In genomic region chr15:42427429-42428223, GRCh38 we compare ENCODE assay signal across 13 cellular contexts.
DNase-seq lines count a peak whose midpoint lies in the region; ATAC-seq and TF ChIP-seq lines count a peak whose summit lies in the region.
"Had no signal": no experiment of that assay in that cellular context is flagged by ENCODE, and none has a peak within 500 bp of the region (broad histone marks: within the 10 kb centered on the region; RNA-seq: fewer than 3 reads in every experiment).

No MANE protein-coding gene starts in this region.

- peak overlapping the region in 7 of 12 donors; percentile 22 to 62 (median 54) for H3K27ac ChIP-seq in heart left ventricle
- peak overlapping the region in 6 of 10 donors; percentile 33 to 64 (median 55) for H3K27ac ChIP-seq in heart right ventricle
- peak overlapping the region; percentile 85 to 96 for H3K27ac ChIP-seq in aorta (ENCODE audit: low read depth in 1 of 2, low read length in 2 of 2)
- H3K27ac ChIP-seq in prostate gland = no peak overlapping the region
- H3K27ac ChIP-seq: BLaER1 treated with 17β-estradiol and CSF1 and Interleukin-3, amounts not matched to agents 10 nM and 100 nM; colonic mucosa had no signal

- H3K4me3 ChIP-seq in heart left ventricle (no peak overlapping the region), heart right ventricle (no peak overlapping the region), aorta (ENCODE audit: low read length in 2 of 2) (no peak overlapping the region), prostate gland (no peak overlapping the region)
- H3K4me3 ChIP-seq: BLaER1 treated with 17β-estradiol and CSF1 and Interleukin-3, amounts not matched to agents 10 nM and 100 nM; colonic mucosa had no signal

- intact Hi-C loops in heart left ventricle (cut with DNase I) = no loop called here
- intact Hi-C loops in cardiac septum (cut with DNase I) = no loop called here
- intact Hi-C loops in heart right ventricle (cut with DNase I) = no loop called here
- intact Hi-C loops in aorta (cut with DNase I) = loop anchor here in 1 of 2 donors (5.0 kb wide), 1 partner anchor 40 kb away; no protein-coding TSS in a partner anchor
- intact Hi-C loops in prostate gland (cut with DNase I) = no loop called here

- TF ChIP-seq CTCF in heart left ventricle (IDR thresholded peaks at IDR 0.05) (no peak), heart right ventricle (IDR thresholded peaks at IDR 0.05) (no peak), GM10248 (IDR thresholded peaks at IDR 0.05; ENCODE audit: control extremely low read depth, extremely low read depth, low read depth, missing control alignments) (no peak), prostate gland (IDR thresholded peaks at IDR 0.05) (no peak)

- TF ChIP-seq POLR2A in heart left ventricle (IDR thresholded peaks at IDR 0.05) = no peak
- TF ChIP-seq POLR2A in GM18505 (IDR thresholded peaks at IDR 0.05; ENCODE audit: borderline replicate concordance, extremely low read depth, insufficient read depth, insufficient read length) = no peak
- no peak for TF ChIP-seq POLR2A in prostate gland (IDR thresholded peaks at IDR 0.05)

- H3K36me3 ChIP-seq in heart left ventricle (peaks cover 0 to 100% (median 100%) of the 10 kb centered on the region in 9 donors), heart right ventricle (peaks cover 0 to 100% (median 93%) of the 10 kb centered on the region in 9 donors), aorta (ENCODE audit: control insufficient read depth in 1 of 2, insufficient read depth in 2 of 2, low read length in 1 of 2) (peaks cover 0 to 11% of the 10 kb centered on the region in 2 donors), prostate gland (peaks cover 6 to 15% of the 10 kb centered on the region in 2 donors)

- no peak overlapping the region for H3K4me3 Mint-ChIP-seq in activated naive CD8-positive, alpha-beta T cell treated with anti-CD3 and anti-CD28 coated beads for 36 hours

- CTCF ChIA-PET in GM10248 (lab: Yijun Ruan, JAX) = no interaction called here

- peak overlapping the region; percentile 67 for H3K27ac Mint-ChIP-seq in activated naive CD8-positive, alpha-beta T cell treated with anti-CD3 and anti-CD28 coated beads for 36 hours

- ATAC-seq in heart left ventricle = peak; percentile 35 to 82 (median 52)
- ATAC-seq in heart right ventricle = peak in 6 of 8 donors; percentile 37 to 83 (median 55)
- ATAC-seq in aorta (ENCODE audit: low FRiP score) = peak; percentile 48
- ATAC-seq in GM18505 (IDR thresholded peaks at IDR 0.05; ENCODE audit: unreplicated experiment) = no peak

- POLR2A ChIA-PET in GM10248 (lab: Yijun Ruan, JAX) = no interaction called here

- no peaks in the 10 kb centered on the region for H3K27me3 ChIP-seq in heart left ventricle
- no peaks in the 10 kb centered on the region for H3K27me3 ChIP-seq in heart right ventricle
- H3K27me3 ChIP-seq in aorta (ENCODE audit: control insufficient read depth in 1 of 2, insufficient read depth in 2 of 2, low read length in 1 of 2) = no peaks in the 10 kb centered on the region
- H3K27me3 ChIP-seq in prostate gland (replicated peaks; ENCODE audit: insufficient read depth) = no peaks in the 10 kb centered on the region
- H3K27me3 ChIP-seq: BLaER1 treated with 17β-estradiol and CSF1 and Interleukin-3, amounts not matched to agents 10 nM and 100 nM; colonic mucosa had no signal

- H3K4me1 ChIP-seq in heart left ventricle (peaks cover 0 to 11% (median 0%) of the 10 kb centered on the region in 12 donors), heart right ventricle (peaks cover 0 to 13% (median 3%) of the 10 kb centered on the region in 9 donors), aorta (ENCODE audit: control insufficient read depth in 1 of 2, insufficient read depth in 2 of 2, low read length in 2 of 2) (peaks cover 0 to 3% of the 10 kb centered on the region in 2 donors), prostate gland (replicated peaks) (no peaks in the 10 kb centered on the region)
- H3K4me1 ChIP-seq: BLaER1 treated with 17β-estradiol and CSF1 and Interleukin-3, amounts not matched to agents 10 nM and 100 nM; colonic mucosa had no signal

- H3K36me3 Mint-ChIP-seq in activated naive CD8-positive, alpha-beta T cell treated with anti-CD3 and anti-CD28 coated beads for 36 hours = peaks cover 11% of the 10 kb centered on the region

- no peaks in the 10 kb centered on the region for H3K9me3 Mint-ChIP-seq in activated naive CD8-positive, alpha-beta T cell treated with anti-CD3 and anti-CD28 coated beads for 36 hours

- WGBS in heart left ventricle, 4 donors = 73 to 79% (median 78%) methylated on average over 7 of the region's 7 CpGs
- 82% methylated on average over 7 of the region's 7 CpGs for WGBS in heart right ventricle, 2 donors
- WGBS in aorta, 2 donors = 37 to 42% methylated on average over 7 of the region's 7 CpGs
- 83% methylated on average over 7 of the region's 7 CpGs for WGBS in prostate gland

- DNase-seq in heart left ventricle (no peak), cardiac septum (ENCODE audit: low spot score) (no peak), heart right ventricle (no peak), aorta (no peak), GM10248 (ENCODE audit: extremely low spot score) (no peak), prostate gland (ENCODE audit: low spot score) (no peak)
- no peak for DNase-seq in activated naive CD8-positive, alpha-beta T cell treated with anti-CD3 and anti-CD28 coated beads for 36 hours
- DNase-seq: colonic mucosa, mesendoderm, NCI-H1436 treated with DMSO at 0.1 percent for 48 hours, retina had no signal

- H3K9me3 ChIP-seq in heart left ventricle = no peaks in the 10 kb centered on the region
- H3K9me3 ChIP-seq in heart right ventricle = no peaks in the 10 kb centered on the region
- no peaks in the 10 kb centered on the region for H3K9me3 ChIP-seq in aorta (ENCODE audit: control insufficient read depth, low read length)
- H3K9me3 ChIP-seq in prostate gland = no peaks in the 10 kb centered on the region
- H3K9me3 ChIP-seq: BLaER1 treated with 17β-estradiol and CSF1 and Interleukin-3, amounts not matched to agents 10 nM and 100 nM; colonic mucosa had no signal

- peaks cover 6% of the 10 kb centered on the region for H3K4me1 Mint-ChIP-seq in activated naive CD8-positive, alpha-beta T cell treated with anti-CD3 and anti-CD28 coated beads for 36 hours

- no peaks in the 10 kb centered on the region for H3K27me3 Mint-ChIP-seq in activated naive CD8-positive, alpha-beta T cell treated with anti-CD3 and anti-CD28 coated beads for 36 hours

Comparison
In these comparisons a context has a peak if more than half of its experiments do, and no peak if none do; other contexts are left out.
1. H3K27ac ChIP-seq: peak in heart left ventricle (7 of 12), heart right ventricle (6 of 10) and aorta (2 of 2); none in prostate gland (0 of 2).